ENCODE assay signal across 14 cellular contexts in the genomic region with DNA sequence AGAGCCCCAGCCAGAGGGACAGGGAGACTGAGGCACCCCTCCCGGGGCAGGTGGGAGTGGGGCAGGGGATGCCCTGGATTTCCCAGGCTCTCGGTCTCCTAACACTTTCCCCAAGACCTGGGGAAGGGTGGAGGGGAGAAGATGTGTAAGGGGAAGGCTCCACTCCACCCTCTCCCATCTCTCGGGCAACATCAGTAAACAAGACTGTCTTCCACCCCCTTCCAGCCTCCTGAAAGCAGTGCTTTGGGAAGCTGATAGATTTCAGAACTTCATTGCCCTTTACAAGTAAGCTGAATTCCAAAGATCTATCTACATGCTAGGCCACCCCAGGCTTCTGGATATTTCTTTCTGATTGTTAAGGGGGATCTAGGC. TPM values are rescaled to one million over a fixed set of nuclear protein-coding genes. Genes with fewer than 3 reads are reported as not detected.
A peak's percentile ranks its signal among the peaks of the same experiment; 100 is the strongest.
DNase-seq lines count a peak whose midpoint lies in the region; FAIRE-seq and TF ChIP-seq lines count a peak whose summit lies in the region.
"Had no signal": no experiment of that assay in that cellular context is flagged by ENCODE, and none has a peak within 500 bp of the region (broad histone marks: within the 10 kb centered on the region; RNA-seq: fewer than 3 reads in every experiment).

No MANE protein-coding gene starts in this region.

- no peaks in the 10 kb centered on the region for H3K79me1 ChIP-seq in H1 (ENCODE audit: low read depth, low read length)

- TF ChIP-seq RAD21 in H1 (IDR thresholded peaks at IDR 0.05 in 1 of 2, conservative IDR thresholded peaks at IDR 0.05 in 1 of 2; ENCODE audit: low read depth in 2 of 2, low read length in 2 of 2) = no peak

- 0 out of 2 replicates have a peak overlapping the region, but pooled peaks have one; percentile 46 for H2BK15ac ChIP-seq in H1 (ENCODE audit: low read length)

- no peak overlapping the region for H2BK12ac ChIP-seq in H1 (ENCODE audit: low read depth, low read length)

- H4K20me1 ChIP-seq in H1 (replicated peaks in 1 of 2; ENCODE audit: control insufficient read depth in 1 of 2, insufficient read depth in 2 of 2, low read length in 2 of 2) = no peaks in the 10 kb centered on the region

- H3K79me2 ChIP-seq in H1 (ENCODE audit: control insufficient read depth in 1 of 2, insufficient read depth in 2 of 2, low read length in 2 of 2) = no peaks in the 10 kb centered on the region

- no peak for TF ChIP-seq EP300 in H1 (IDR thresholded peaks at IDR 0.05; ENCODE audit: borderline replicate concordance in 1 of 2, low read depth in 2 of 2, low read length in 2 of 2)

- H3K9me3 ChIP-seq in H1 (ENCODE audit: insufficient read depth in 2 of 2, low read depth in 1 of 2, low read length in 1 of 2) (no peaks in the 10 kb centered on the region), muscle layer of colon (ENCODE audit: low read length) (no peaks in the 10 kb centered on the region)

- no peak for TF ChIP-seq POLR2A in H1 (IDR thresholded peaks at IDR 0.05; ENCODE audit: control extremely low read depth in 1 of 2, low read depth in 2 of 2, low read length in 2 of 2)

- H3K9me3 Mint-ChIP-seq in type B pancreatic cell = no peaks in the 10 kb centered on the region
- H3K9me3 Mint-ChIP-seq: activated CD8-positive, alpha-beta T cell treated with anti-CD3 and anti-CD28 coated beads for 36 hours; activated naive CD8-positive, alpha-beta T cell treated with anti-CD3 and anti-CD28 coated beads for 36 hours had no signal

- peak overlapping the region; percentile 99 to 100; a peak in 3 of 4 replicates for H3K4me2 ChIP-seq in H1 (ENCODE audit: insufficient read depth in 1 of 2, low read depth in 2 of 2, low read length in 2 of 2)

- H4K8ac ChIP-seq in H1 (ENCODE audit: extremely low read depth, insufficient read depth, low read length) = no peak overlapping the region

- H3K27ac ChIP-seq in H1 (ENCODE audit: low read depth, low read length) (no peak overlapping the region), muscle layer of colon (ENCODE audit: low read depth, low read length) (peak overlapping the region; percentile 96)

- peaks cover 12% of the 10 kb centered on the region for H3K4me1 Mint-ChIP-seq in type B pancreatic cell (ENCODE audit: unreplicated experiment)

- peaks cover 24% of the 10 kb centered on the region for H3K23me2 ChIP-seq in H1 (ENCODE audit: low read depth, low read length)

- H3K23ac ChIP-seq in H1 (ENCODE audit: insufficient read length) = no peak overlapping the region

- H3K4me3 ChIP-seq in H1 (ENCODE audit: extremely low read depth in 1 of 4, insufficient read depth in 2 of 4, low read depth in 3 of 4, low read length in 4 of 4) (0 out of 8 replicates have a peak overlapping the region, but pooled peaks of 1 of the 4 experiments have one; percentile 66), muscle layer of colon (ENCODE audit: low read depth in 1 of 2, low read length in 2 of 2) (peak overlapping the region in 1 of 2 donors; percentile 94)
- H3K4me3 ChIP-seq: lung had no signal

- no peak overlapping the region for H3K14ac ChIP-seq in H1 (ENCODE audit: insufficient read length)

- H3K27me3 ChIP-seq in H1 (replicated peaks in 1 of 4; ENCODE audit: control insufficient read depth in 3 of 4, extremely low read depth in 1 of 4, insufficient read depth in 3 of 4, low read length in 3 of 4) (peaks cover 8 to 27% (median 26%) of the 10 kb centered on the region in 4 experiments; a peak in 6 of 7 replicates), muscle layer of colon (ENCODE audit: control insufficient read depth in 1 of 2, insufficient read depth in 2 of 2, low read length in 2 of 2) (no peaks in the 10 kb centered on the region)

- WGBS in H1 (ENCODE audit: extremely low coverage in 1 of 2, insufficient coverage in 1 of 2, insufficient read length in 1 of 2, insufficient replicate concordance in 2 of 2, low coverage in 1 of 2, low lambda C conversion rate in 2 of 2, missing lambda C conversion rate in 1 of 2), 2 experiments = 43% methylated on average over 1 of the region's 3 CpGs; no CpG with 5 or more reads in 1 of the 2 experiments

- TF ChIP-seq CTCF in H1 (IDR thresholded peaks at IDR 0.05; ENCODE audit: control extremely low read depth in 1 of 3, insufficient read depth in 1 of 3, low read depth in 1 of 3, low read length in 3 of 3) (no peak), type B pancreatic cell (conservative IDR thresholded peaks at IDR 0.05) (no peak)

- peak overlapping the region; percentile 84 for H3K4me3 Mint-ChIP-seq in type B pancreatic cell
- H3K4me3 Mint-ChIP-seq: activated CD8-positive, alpha-beta T cell treated with anti-CD3 and anti-CD28 coated beads for 36 hours; activated naive CD8-positive, alpha-beta T cell treated with anti-CD3 and anti-CD28 coated beads for 36 hours had no signal

- H3K9ac ChIP-seq in H1 (replicated peaks in 1 of 4; ENCODE audit: extremely low read depth in 1 of 4, low read depth in 3 of 4, low read length in 3 of 4) = no peak overlapping the region
- no peak overlapping the region for H3K9ac ChIP-seq in muscle layer of colon (ENCODE audit: low read length)

- H3K27me3 Mint-ChIP-seq in type B pancreatic cell = peaks cover 11% of the 10 kb centered on the region

- no peak overlapping the region for H3K56ac ChIP-seq in H1 (replicated peaks; ENCODE audit: insufficient read length, low read depth, low read length)

- no peak overlapping the region for H2AFZ ChIP-seq in H1 (ENCODE audit: low read length)

- no peak for FAIRE-seq in H1 (lab: Jason Lieb, UNC)
- FAIRE-seq: A204.1 had no signal

- POLR2A ChIA-PET in H1 (lab: Charles Lee; ENCODE audit: partially characterized antibody) = interaction anchor here (1.1 to 5.7 kb wide), 3 partner anchors 16 to 134 kb away, joined by 3 to 31 read pairs (median 27); no protein-coding TSS in a partner anchor

- CTCF ChIA-PET in H1 (lab: Charles Lee; ENCODE audit: partially characterized antibody) = interaction anchor here (0.7 to 7.6 kb wide), 11 partner anchors 11 to 55 kb away, joined by 3 to 71 read pairs (median 5); a partner anchor contains a TSS

- peak; percentile 40 for DNase-seq in NCI-H82 (lab: John Stamatoyannopoulos, UW)
- no peak for DNase-seq in NCI-H82 treated with DMSO at 0.1 percent for 48 hours (lab: John Stamatoyannopoulos, UW; ENCODE audit: unreplicated experiment)
- no peak for DNase-seq in H1 (ENCODE audit: low read depth in 1 of 2, low spot score in 2 of 2)
- DNase-seq in type B pancreatic cell (ENCODE audit: extremely low spot score, unreplicated experiment) = no peak
- DNase-seq in DMS79 (lab: John Stamatoyannopoulos, UW) = no peak
- no peak for DNase-seq in DMS53 treated with DMSO at 0.1 percent for 48 hours (lab: John Stamatoyannopoulos, UW; ENCODE audit: unreplicated experiment)
- no peak for DNase-seq in islet precursor cell
- DNase-seq: activated CD8-positive, alpha-beta T cell treated with anti-CD3 and anti-CD28 coated beads for 36 hours; activated naive CD8-positive, alpha-beta T cell treated with anti-CD3 and anti-CD28 coated beads for 36 hours had no signal

- peak overlapping the region; percentile 78 for H3K18ac ChIP-seq in H1 (ENCODE audit: extremely low read depth, low read length)

- H2AK5ac ChIP-seq in H1 (ENCODE audit: low read depth, low read length) = no peak overlapping the region

- no peak overlapping the region for H4K91ac ChIP-seq in H1 (replicated peaks; ENCODE audit: insufficient read length, low read length)

- H3K27ac Mint-ChIP-seq in type B pancreatic cell = peak overlapping the region; percentile 58
- H3K27ac Mint-ChIP-seq: activated CD8-positive, alpha-beta T cell treated with anti-CD3 and anti-CD28 coated beads for 36 hours; activated naive CD8-positive, alpha-beta T cell treated with anti-CD3 and anti-CD28 coated beads for 36 hours had no signal

- H3K4me1 ChIP-seq in H1 (replicated peaks in 1 of 4; ENCODE audit: control insufficient read depth in 3 of 4, insufficient read depth in 4 of 4, low read length in 3 of 4) (peaks cover 3 to 42% (median 30%) of the 10 kb centered on the region in 4 experiments), muscle layer of colon (ENCODE audit: insufficient read depth, low read length) (peaks cover 51% of the 10 kb centered on the region)

- H4K5ac ChIP-seq in H1 (ENCODE audit: insufficient read length, low read depth, low read length) = no peak overlapping the region

- no peak overlapping the region for H2BK120ac ChIP-seq in H1 (replicated peaks; ENCODE audit: low read depth, low read length)

- H2BK20ac ChIP-seq in H1 (ENCODE audit: low read length) = no peak overlapping the region

- H3K36me3 Mint-ChIP-seq in type B pancreatic cell = no peaks in the 10 kb centered on the region
- H3K36me3 Mint-ChIP-seq: activated naive CD8-positive, alpha-beta T cell treated with anti-CD3 and anti-CD28 coated beads for 36 hours had no signal

- 0 out of 2 replicates have a peak overlapping the region, but pooled peaks have one; percentile 71 for H2BK5ac ChIP-seq in H1 (ENCODE audit: low read depth, low read length)

- H3K36me3 ChIP-seq in H1 (ENCODE audit: control insufficient read depth in 2 of 4, insufficient read depth in 4 of 4, low read length in 3 of 4) (no peaks in the 10 kb centered on the region), muscle layer of colon (ENCODE audit: insufficient read depth, low read length) (peaks cover 41% of the 10 kb centered on the region)

- H3K4ac ChIP-seq in H1 (replicated peaks; ENCODE audit: insufficient read length, low read depth, low read length) = peak overlapping the region; percentile 32

RNA-seq across cellular contexts. Expression of a gene that starts 3.7 kb away (rescaled TPM):
- 10.7 and 12.0 TPM in 2 replicates for total RNA-seq in H1 (2021; fragmentation: NEBNext Ultra II Directional; extraction: Animal tissue kit (Norgen Biotek cat#: 25700))
- 1.9 and 3.3 TPM in 2 replicates for polyA plus RNA-seq in H1 (2011; rRNA removed)
- polyA plus RNA-seq in H1 (2011; cell fraction: cytosol; rRNA removed) = 2.3 TPM
- polyA plus RNA-seq in H1 (2011; cell fraction: nucleus; rRNA removed) = 9.5 TPM
- 5.2 to 7.9 TPM (median 6.6 TPM) in 4 replicates for polyA plus RNA-seq in H1 (2012, experiment 1 of 2)
- polyA plus RNA-seq in H1 (2012, experiment 2 of 2) = 5.2 TPM
- polyA plus RNA-seq in H1 (2013, experiment 1 of 2) = 8.3 TPM
- 7.8 TPM for polyA plus RNA-seq in H1 (2013, experiment 2 of 2)
- 4.5 and 5.1 TPM in 2 replicates for polyA minus RNA-seq in H1 (2011; rRNA and poly(A)+ RNA removed)
- polyA minus RNA-seq in H1 (2011; cell fraction: cytosol; rRNA and poly(A)+ RNA removed) = 7.1 TPM
- 5.7 TPM for polyA minus RNA-seq in H1 (2011; cell fraction: nucleus; rRNA and poly(A)+ RNA removed)
- 20.3 and 54.0 TPM in 2 replicates for total RNA-seq in type B pancreatic cell (ENCODE audit: low replicate concordance)

RNA-seq across cellular contexts. Expression of a gene that starts 28.7 kb away (rescaled TPM):
- total RNA-seq in H1 (2021; fragmentation: NEBNext Ultra II Directional; extraction: Animal tissue kit (Norgen Biotek cat#: 25700)) = 104 TPM in 2 replicates
- polyA plus RNA-seq in H1 (2011; rRNA removed) = 318 and 344 TPM in 2 replicates
- polyA plus RNA-seq in H1 (2011; cell fraction: cytosol; rRNA removed) = 227 TPM
- 147 TPM for polyA plus RNA-seq in H1 (2011; cell fraction: nucleus; rRNA removed)
- 165 to 195 TPM (median 180 TPM) in 4 replicates for polyA plus RNA-seq in H1 (2012, experiment 1 of 2)
- 412 TPM for polyA plus RNA-seq in H1 (2012, experiment 2 of 2)
- 164 TPM for polyA plus RNA-seq in H1 (2013, experiment 1 of 2)
- 168 TPM for polyA plus RNA-seq in H1 (2013, experiment 2 of 2)
- 36.9 and 39.0 TPM in 2 replicates for polyA minus RNA-seq in H1 (2011; rRNA and poly(A)+ RNA removed)
- polyA minus RNA-seq in H1 (2011; cell fraction: cytosol; rRNA and poly(A)+ RNA removed) = 25.6 TPM
- polyA minus RNA-seq in H1 (2011; cell fraction: nucleus; rRNA and poly(A)+ RNA removed) = 35.3 TPM
- total RNA-seq in type B pancreatic cell (ENCODE audit: low replicate concordance) = 144 and 157 TPM in 2 replicates

RNA-seq across cellular contexts. Expression of a gene that starts 42.2 kb away (rescaled TPM):
- total RNA-seq in H1 (2021; fragmentation: NEBNext Ultra II Directional; extraction: Animal tissue kit (Norgen Biotek cat#: 25700)) = 43.7 and 47.7 TPM in 2 replicates
- 35.6 and 36.2 TPM in 2 replicates for polyA plus RNA-seq in H1 (2011; rRNA removed)
- 48.9 TPM for polyA plus RNA-seq in H1 (2011; cell fraction: cytosol; rRNA removed)
- 165 TPM for polyA plus RNA-seq in H1 (2011; cell fraction: nucleus; rRNA removed)
- 46.0 to 56.1 TPM (median 51.1 TPM) in 4 replicates for polyA plus RNA-seq in H1 (2012, experiment 1 of 2)
- 2.9 TPM for polyA plus RNA-seq in H1 (2012, experiment 2 of 2)
- polyA plus RNA-seq in H1 (2013, experiment 1 of 2) = 23.8 TPM
- 18.9 TPM for polyA plus RNA-seq in H1 (2013, experiment 2 of 2)
- 53.7 and 59.6 TPM in 2 replicates for polyA minus RNA-seq in H1 (2011; rRNA and poly(A)+ RNA removed)
- polyA minus RNA-seq in H1 (2011; cell fraction: cytosol; rRNA and poly(A)+ RNA removed) = 34.9 TPM
- polyA minus RNA-seq in H1 (2011; cell fraction: nucleus; rRNA and poly(A)+ RNA removed) = 91.0 TPM
- 4.2 and 44.2 TPM in 2 replicates for total RNA-seq in type B pancreatic cell (ENCODE audit: low replicate concordance)

RNA-seq across cellular contexts. Expression of a gene that starts 58.3 kb away (rescaled TPM):
- not detected in 2 replicates for total RNA-seq in H1 (2021; fragmentation: NEBNext Ultra II Directional; extraction: Animal tissue kit (Norgen Biotek cat#: 25700))
- not detected in 2 replicates for polyA plus RNA-seq in H1 (2011; rRNA removed)
- not detected for polyA plus RNA-seq in H1 (2011; cell fraction: cytosol; rRNA removed)
- not detected for polyA plus RNA-seq in H1 (2011; cell fraction: nucleus; rRNA removed)
- polyA plus RNA-seq in H1 (2012, experiment 1 of 2) = not detected in 4 replicates
- polyA plus RNA-seq in H1 (2012, experiment 2 of 2) = not detected
- not detected for polyA plus RNA-seq in H1 (2013, experiment 1 of 2)
- polyA plus RNA-seq in H1 (2013, experiment 2 of 2) = not detected
- polyA minus RNA-seq in H1 (2011; rRNA and poly(A)+ RNA removed) = not detected in 2 replicates
- not detected for polyA minus RNA-seq in H1 (2011; cell fraction: cytosol; rRNA and poly(A)+ RNA removed)
- not detected for polyA minus RNA-seq in H1 (2011; cell fraction: nucleus; rRNA and poly(A)+ RNA removed)
- total RNA-seq in type B pancreatic cell (ENCODE audit: low replicate concordance) = not detected in 2 replicates
- total RNA-seq: activated CD8-positive, alpha-beta T cell treated with anti-CD3 and anti-CD28 coated beads for 36 hours; activated naive CD8-positive, alpha-beta T cell treated with anti-CD3 and anti-CD28 coated beads for 36 hours; epithelial cell of proximal tubule; lung; MCF 10A had no signal
- polyA plus RNA-seq: lung had no signal
